Comparison of ENCODE assay signal across 21 cellular contexts in the genomic region with DNA sequence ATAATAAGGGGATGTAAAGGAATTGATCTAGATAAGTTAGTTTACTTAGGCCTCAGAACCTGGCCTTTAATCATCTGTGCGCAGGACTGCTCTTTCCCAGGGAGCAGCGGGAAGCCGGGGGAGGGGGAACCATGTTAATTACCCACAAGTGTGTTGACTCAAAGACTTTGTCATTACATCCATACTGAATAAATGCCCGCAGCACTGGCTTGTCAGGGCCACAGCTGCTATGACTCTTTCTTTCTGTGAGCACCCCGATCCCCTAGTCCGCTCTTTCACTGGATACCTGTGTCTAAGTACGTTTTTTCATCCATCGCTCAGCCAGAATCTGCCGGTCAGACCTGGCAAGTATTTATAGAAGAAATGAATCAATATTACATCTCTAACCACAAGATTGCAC.
DNase-seq lines count a peak whose midpoint lies in the region; ATAC-seq and TF ChIP-seq lines count a peak whose summit lies in the region.
"Had no signal": no experiment of that assay in that cellular context is flagged by ENCODE, and none has a peak within 500 bp of the region (broad histone marks: within the 10 kb centered on the region; RNA-seq: fewer than 3 reads in every experiment).

No MANE protein-coding gene starts in this region.

- peak overlapping the region; percentile 27 for H3K4me3 Mint-ChIP-seq in Caco-2 (ENCODE audit: unreplicated experiment)
- H3K4me3 Mint-ChIP-seq: CD8-positive, alpha-beta memory T cell; T-helper 17 cell had no signal

- peak overlapping the region; percentile 69 for H3K4me2 ChIP-seq in PC-3 (ENCODE audit: low read length)

- POLR2A ChIA-PET in Caco-2 (lab: Charles Lee): no interaction called here
- POLR2A ChIA-PET in PC-3 (lab: Charles Lee; ENCODE audit: unreplicated experiment): no interaction called here

- peak; percentile 84 for ATAC-seq in PC-3
- ATAC-seq in mucosa of descending colon: peak; percentile 70
- no peak for ATAC-seq in GM18520 (IDR thresholded peaks at IDR 0.05; ENCODE audit: unreplicated experiment)
- ATAC-seq: T-helper 17 cell had no signal

- no peaks in the 10 kb centered on the region for H3K27me3 Mint-ChIP-seq in Caco-2 (ENCODE audit: insufficient read depth, unreplicated experiment)

- no peak for TF ChIP-seq CTCF in Caco-2 (IDR thresholded peaks at IDR 0.05; ENCODE audit: insufficient read depth in 1 of 2, low read depth in 1 of 2, low read length in 1 of 2, severe bottlenecking in 1 of 2, unreplicated experiment in 1 of 2)
- no peak for TF ChIP-seq CTCF in PC-3 (conservative IDR thresholded peaks at IDR 0.05; ENCODE audit: low read depth, low read length)
- no peak for TF ChIP-seq CTCF in mucosa of descending colon (IDR thresholded peaks at IDR 0.05)

- H3K36me3 Mint-ChIP-seq in Caco-2 (ENCODE audit: insufficient read depth, unreplicated experiment): peaks cover 43% of the 10 kb centered on the region
- H3K36me3 Mint-ChIP-seq: CD8-positive, alpha-beta memory T cell had no signal

- H3K9me3 Mint-ChIP-seq in Caco-2 (ENCODE audit: unreplicated experiment): no peaks in the 10 kb centered on the region
- H3K9me3 Mint-ChIP-seq: CD8-positive, alpha-beta memory T cell had no signal

- no peaks in the 10 kb centered on the region for H3K79me2 ChIP-seq in PC-3 (ENCODE audit: low read length)

- H3K9me2 ChIP-seq in PC-3 (replicated peaks; ENCODE audit: low read length): no peaks in the 10 kb centered on the region

- peak overlapping the region; percentile 8 for H3K27ac Mint-ChIP-seq in Caco-2 (ENCODE audit: unreplicated experiment)
- H3K27ac Mint-ChIP-seq: CD8-positive, alpha-beta memory T cell; T-helper 17 cell had no signal

- H3K9me3 ChIP-seq in Caco-2 (peaks cover 9% of the 10 kb centered on the region), PC-3 (ENCODE audit: low read length) (no peaks in the 10 kb centered on the region), mucosa of descending colon (peaks cover 2% of the 10 kb centered on the region)
- H3K9me3 ChIP-seq: SJSA1, thoracic aorta had no signal

- peak overlapping the region; percentile 48; the same call in 1 of the 2 replicates for H3K9ac ChIP-seq in PC-3 (ENCODE audit: low read length)

- H3K27ac ChIP-seq in PC-3 (ENCODE audit: low read length) (peak overlapping the region; percentile 93), epithelial cell of prostate (peak overlapping the region; percentile 89)
- H3K27ac ChIP-seq: SJSA1, thoracic aorta had no signal

- H3K36me3 ChIP-seq in Caco-2 (ENCODE audit: control insufficient read depth, insufficient read depth, low read length) (no peaks in the 10 kb centered on the region; the same call in none of the 2 replicates), PC-3 (ENCODE audit: low read depth, low read length) (peaks cover 13% of the 10 kb centered on the region; the same call in 1 of the 2 replicates), mucosa of descending colon (ENCODE audit: low read depth) (no peaks in the 10 kb centered on the region)
- H3K36me3 ChIP-seq: SJSA1, thoracic aorta had no signal

- DNase-seq in Caco-2 (peak; percentile 76 to 86), PC-3 (peak; percentile 83), epithelial cell of prostate (ENCODE audit: low read depth, low spot score) (peak; percentile 43), mucosa of descending colon (peak; percentile 46 to 58 (median 53)), SIG-M5 treated with dmso at 0.1 percent for 504 hours (lab: John Stamatoyannopoulos, UW; ENCODE audit: unreplicated experiment) (no peak), NCI-H69 (lab: John Stamatoyannopoulos, UW) (no peak)
- no peak for DNase-seq in stimulated activated CD4-positive, alpha-beta T cell treated with anti-CD3 and anti-CD28 coated beads, Interleukin-4, amount 100 ng/mL, for 1 hour
- DNase-seq: activated CD4-positive, alpha-beta T cell treated with anti-CD3 and anti-CD28 coated beads, Interleukin-2, amount 50 U/mL, for 4 hours; activated naive CD4-positive, alpha-beta T cell; activated T-cell treated with anti-CD3 and anti-CD28 coated beads for 4 hours; anterior cingulate cortex; CD8-positive, alpha-beta memory T cell; GOT3; kidney; midbrain; NCI-H1092 treated with DMSO at 0.1 percent for 48 hours; NCI-H2081; T-helper 17 cell had no signal

- CTCF ChIA-PET in Caco-2 (lab: Charles Lee): no interaction called here
- CTCF ChIA-PET in PC-3 (lab: Charles Lee): no interaction called here

- H2AFZ ChIP-seq in PC-3 (ENCODE audit: low read length): peak overlapping the region; percentile 35; the same call in 1 of the 2 replicates

- H3K27me3 ChIP-seq in Caco-2 (replicated peaks; ENCODE audit: control insufficient read depth, insufficient read depth, low read length): no peaks in the 10 kb centered on the region
- no peaks in the 10 kb centered on the region for H3K27me3 ChIP-seq in PC-3 (ENCODE audit: low read length)
- H3K27me3 ChIP-seq: SJSA1 had no signal

- peaks cover 23% of the 10 kb centered on the region for H3K4me1 Mint-ChIP-seq in Caco-2 (ENCODE audit: low read depth, unreplicated experiment)

- intact Hi-C loops in Caco-2 (cut with micrococcal nuclease; ENCODE audit: unreplicated experiment): loop anchor here (1.0 kb wide), 1 partner anchor 18 kb away; no protein-coding TSS in a partner anchor
- intact Hi-C loops in PC-3 (cut with micrococcal nuclease): loop anchor here (2.0 kb wide), 1 partner anchor 87 kb away; the partner anchor contains the start of gene KANK1
- intact Hi-C loops in mucosa of descending colon (cut with DNase I, micrococcal nuclease): no loop called here

- no peaks in the 10 kb centered on the region for H4K20me1 ChIP-seq in PC-3 (ENCODE audit: low read length)

- H3F3A ChIP-seq in PC-3 (ENCODE audit: low read length, unreplicated experiment): peaks cover 7% of the 10 kb centered on the region

- H3K4me3 ChIP-seq in Caco-2 (ENCODE audit: low read depth, low read length): no peak overlapping the region
- no peak overlapping the region; the same call in 1 of the 2 replicates for H3K4me3 ChIP-seq in PC-3 (ENCODE audit: low read length)
- no peak overlapping the region for H3K4me3 ChIP-seq in mucosa of descending colon
- H3K4me3 ChIP-seq: SJSA1, thoracic aorta had no signal

- H3K4me1 ChIP-seq in Caco-2 (peaks cover 39% of the 10 kb centered on the region), PC-3 (ENCODE audit: insufficient read depth, low read length) (peaks cover 21% of the 10 kb centered on the region), mucosa of descending colon (ENCODE audit: low read depth) (peaks cover 19% of the 10 kb centered on the region)
- H3K4me1 ChIP-seq: SJSA1 had no signal

- BruUV-seq in Caco-2 (replicated peaks; lab: Mats Ljungman, UMichigan) (no TSS peak), PC-3 (replicated peaks; lab: Mats Ljungman, UMichigan) (no TSS peak)

Comparison
In these comparisons a context has a peak if more than half of its experiments do, and no peak if none do; other contexts are left out.
1. DNase-seq: peak in Caco-2 (2 of 2), PC-3 (single experiment), epithelial cell of prostate (single experiment) and mucosa of descending colon (3 of 3); none in stimulated activated CD4-positive, alpha-beta T cell treated with anti-CD3 and anti-CD28 coated beads, Interleukin-4, amount 100 ng/mL, for 1 hour (single experiment), SIG-M5 treated with dmso at 0.1 percent for 504 hours (single experiment) and NCI-H69 (single experiment).
2. intact Hi-C loops: an anchor here in Caco-2 (1.0 kb wide) and PC-3 (2.0 kb wide); none called in mucosa of descending colon.